In the genomic region with DNA sequence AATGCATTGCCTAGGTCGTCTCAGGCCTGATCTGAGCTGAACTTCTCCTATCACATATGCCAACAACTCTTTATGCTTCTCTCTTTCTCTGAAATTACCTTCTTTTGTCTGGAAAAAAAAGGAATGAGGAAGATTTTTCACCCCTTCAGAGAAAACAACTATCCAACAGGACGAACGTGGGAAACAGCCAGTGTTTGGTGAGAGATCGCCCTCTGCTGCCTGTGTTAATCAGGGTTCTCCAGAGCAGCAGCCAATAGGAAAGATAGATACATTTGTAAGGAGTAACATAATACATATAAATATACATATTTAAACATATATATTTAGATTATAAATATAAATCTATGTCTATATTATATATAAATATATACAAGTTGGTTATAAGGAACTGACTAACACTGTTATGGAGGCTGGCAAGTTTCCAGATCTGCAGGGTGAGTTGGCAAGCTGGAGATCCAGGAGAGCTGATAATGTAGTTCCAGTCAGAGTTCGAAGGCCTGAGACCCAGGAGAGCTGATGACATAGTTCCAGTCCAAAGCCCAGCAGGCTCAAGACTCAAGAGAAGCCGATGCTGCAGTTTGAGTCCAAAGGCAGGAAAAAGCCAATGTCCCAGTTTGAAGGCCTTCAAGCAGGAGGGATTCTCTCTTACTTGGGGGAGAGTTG, we compare ENCODE assay signal across 1 cellular context.
TF ChIP-seq lines count a peak whose summit lies in the region.

No MANE protein-coding gene starts in this region.

TF ChIP-seq in neural cell, 6 proteins besides CTCF, POLR2A, EP300 and RAD21 (continued from another document):
- TF ChIP-seq REST (IDR thresholded peaks at IDR 0.05; ENCODE audit: borderline replicate concordance), result no peak
